In genomic region chr6:10736721-10737120, GRCh38 we compare ENCODE assay signal across 18 cellular contexts. TPM values are rescaled to one million over a fixed set of nuclear protein-coding genes. Genes with fewer than 3 reads are reported as not detected.
DNase-seq lines count a peak whose midpoint lies in the region; ATAC-seq, FAIRE-seq and TF ChIP-seq lines count a peak whose summit lies in the region.
"Had no signal": no experiment of that assay in that cellular context is flagged by ENCODE, and none has a peak within 500 bp of the region (broad histone marks: within the 10 kb centered on the region; RNA-seq: fewer than 3 reads in every experiment).

No MANE protein-coding gene starts in this region.

- H2AK9ac ChIP-seq in IMR-90 (replicated peaks; ENCODE audit: low read depth, low read length, poor library complexity) = no peak overlapping the region

- H2BK5ac ChIP-seq in IMR-90 (ENCODE audit: low read depth, low read length, poor library complexity, severe bottlenecking) = peak overlapping the region; percentile 72

- in situ Hi-C loops in IMR-90 (cut with MboI; ENCODE audit: low sequenced_read_pairs) = loop anchor here (25.0 kb wide), 1 partner anchor 1249 kb away; no protein-coding TSS in a partner anchor
- in situ Hi-C loops in Panc1 (cut with HindIII; ENCODE audit: low pct_unique_long_range_greater_than_20kb, low sequenced_read_pairs) = no loop called here

- TF ChIP-seq CTCF in IMR-90 (conservative IDR thresholded peaks at IDR 0.05; ENCODE audit: low read depth, low read length) (no peak), Panc1 (IDR thresholded peaks at IDR 0.05) (no peak)

- POLR2A ChIA-PET in IMR-90 (lab: Charles Lee; ENCODE audit: unreplicated experiment) (no interaction called here), Panc1 (lab: Charles Lee) (interaction anchor here (0.7 kb wide), 1 partner anchor 50 kb away, joined by 3 read pairs; no protein-coding TSS in a partner anchor)

- DNase-seq in NCI-H524 (lab: John Stamatoyannopoulos, UW) = peak; percentile 13 to 30
- no peak for DNase-seq in NCI-H524 treated with DMSO at 0.1 percent for 48 hours (lab: John Stamatoyannopoulos, UW)
- no peak for DNase-seq in IMR-90
- DNase-seq in Panc1 (ENCODE audit: low read depth, low spot score) = no peak
- DNase-seq in GF-D8 (lab: John Stamatoyannopoulos, UW) = no peak
- no peak for DNase-seq in activated naive CD4-positive, alpha-beta T cell (lab: John Stamatoyannopoulos, UW)
- DNase-seq in GM12892 (ENCODE audit: insufficient read length) = no peak
- DNase-seq: 8988T; CD4-positive, alpha-beta memory T cell; DMS53; DND-41; EL; H9 had no signal

- H3K9me3 ChIP-seq in IMR-90 (ENCODE audit: control insufficient read depth, insufficient read depth, low read length) = no peaks in the 10 kb centered on the region
- no peaks in the 10 kb centered on the region for H3K9me3 ChIP-seq in Panc1 (ENCODE audit: control insufficient read depth, insufficient read depth, low read depth, low read length)
- H3K9me3 ChIP-seq: BLaER1 had no signal

- no peak overlapping the region for H3K27ac ChIP-seq in IMR-90 (ENCODE audit: insufficient read depth, low read length)
- peak overlapping the region; percentile 98 for H3K27ac ChIP-seq in Panc1 (ENCODE audit: low read length)
- H3K27ac ChIP-seq: BLaER1 had no signal

- no peak for FAIRE-seq in GM12892 (lab: Jason Lieb, UNC)
- FAIRE-seq: G401.6, GM19239, H1, HTR-8/SVneo had no signal

- intact Hi-C loops in IMR-90 (cut with micrococcal nuclease) (loop anchor here (5.0 kb wide), 1 partner anchor 1609 kb away; no protein-coding TSS in a partner anchor), Panc1 (cut with micrococcal nuclease; ENCODE audit: unreplicated experiment) (no loop called here)

- no peak overlapping the region for H2BK15ac ChIP-seq in IMR-90 (ENCODE audit: low read depth, low read length)

- no peak overlapping the region for H4K91ac ChIP-seq in IMR-90 (ENCODE audit: insufficient read depth, low read depth, low read length)

- no peak for TF ChIP-seq RAD21 in IMR-90 (IDR thresholded peaks at IDR 0.05; ENCODE audit: low read length)

- H3K4me3 ChIP-seq in IMR-90 (ENCODE audit: insufficient read depth, low read depth, low read length) = no peak overlapping the region
- H3K4me3 ChIP-seq in Panc1 (ENCODE audit: low read depth in 2 of 2, low read length in 2 of 2) = no peak overlapping the region
- H3K4me3 ChIP-seq: BLaER1 had no signal

- no peaks in the 10 kb centered on the region for H4K20me1 ChIP-seq in IMR-90 (ENCODE audit: insufficient read depth, low read length)
- H4K20me1 ChIP-seq: BLaER1 had no signal

- dilution Hi-C loops in IMR-90 (cut with HindIII; ENCODE audit: low sequenced_read_pairs, unreplicated experiment) = no loop called here

- H3K56ac ChIP-seq in IMR-90 (ENCODE audit: extremely low read depth, insufficient read depth, low read length) = no peak overlapping the region

- TF ChIP-seq POLR2A in IMR-90 (IDR thresholded peaks at IDR 0.05; ENCODE audit: low read depth, low read length) (no peak), GM12892 (IDR thresholded peaks at IDR 0.05; ENCODE audit: low read depth, low read length) (no peak)

- H4K5ac ChIP-seq in IMR-90 (ENCODE audit: low read depth, low read length) = no peak overlapping the region

- H3K79me1 ChIP-seq in IMR-90 (ENCODE audit: low read depth in 1 of 2, low read length in 2 of 2) = peaks cover 11 to 25% of the 10 kb centered on the region in 2 experiments

- peaks cover 3% of the 10 kb centered on the region; the same call in 1 of the 2 replicates for H3K4me1 ChIP-seq in IMR-90 (ENCODE audit: control insufficient read depth, insufficient read depth, low read length)
- peaks cover 34% of the 10 kb centered on the region for H3K4me1 ChIP-seq in Panc1 (ENCODE audit: control insufficient read depth, insufficient read depth, low read length)
- H3K4me1 ChIP-seq: BLaER1 had no signal

- CTCF ChIA-PET in IMR-90 (lab: Yijun Ruan, JAX) (interaction anchor here (1.0 kb wide), 1 partner anchor 9 kb away, joined by 4 read pairs; no protein-coding TSS in a partner anchor), Panc1 (lab: Charles Lee) (no interaction called here)

- no peak overlapping the region for H3K14ac ChIP-seq in IMR-90 (replicated peaks; ENCODE audit: low read depth, low read length)

- H2AFZ ChIP-seq in IMR-90 (replicated peaks; ENCODE audit: low read length, poor library complexity) = no peak overlapping the region

- no peak overlapping the region for H4K8ac ChIP-seq in IMR-90 (ENCODE audit: low read depth in 2 of 2, low read length in 2 of 2)

- no peak overlapping the region; the same call in 1 of the 2 replicates for H3K18ac ChIP-seq in IMR-90 (ENCODE audit: low read depth, low read length)

- H3K27me3 ChIP-seq in IMR-90 (ENCODE audit: control insufficient read depth, insufficient read depth, low read length) = no peaks in the 10 kb centered on the region
- no peaks in the 10 kb centered on the region for H3K27me3 ChIP-seq in Panc1 (ENCODE audit: control insufficient read depth, insufficient read depth, low read length)
- H3K27me3 ChIP-seq: BLaER1 had no signal

- WGBS in IMR-90 (ENCODE audit: extremely low coverage in 2 of 2, insufficient read length in 1 of 2), 2 experiments = no CpG with 5 or more reads among the region's 2 CpGs

- no peak overlapping the region for H3K9ac ChIP-seq in IMR-90 (ENCODE audit: low read depth, low read length)
- H3K9ac ChIP-seq: BLaER1 had no signal

- H3K36me3 ChIP-seq in IMR-90 (ENCODE audit: control insufficient read depth, insufficient read depth, low read length) = peaks cover 16% of the 10 kb centered on the region
- H3K36me3 ChIP-seq in Panc1 (ENCODE audit: control insufficient read depth, insufficient read depth, low read length) = no peaks in the 10 kb centered on the region

- no peak overlapping the region for H2BK120ac ChIP-seq in IMR-90 (ENCODE audit: low read depth, low read length)

- H3K9me1 ChIP-seq in IMR-90 (ENCODE audit: insufficient read depth, low read length) = no peaks in the 10 kb centered on the region; the same call in 1 of the 2 replicates

- no peak overlapping the region for H2BK20ac ChIP-seq in IMR-90 (ENCODE audit: low read depth, low read length)

- H3K4me2 ChIP-seq in IMR-90 (ENCODE audit: low read depth, low read length) = no peak overlapping the region
- H3K4me2 ChIP-seq: BLaER1 had no signal

- H3K4ac ChIP-seq in IMR-90 (ENCODE audit: low read depth, low read length) = no peak overlapping the region

- BruUV-seq in IMR-90 (replicated peaks; lab: Mats Ljungman, UMichigan) (no TSS peak), Panc1 (replicated peaks; lab: Mats Ljungman, UMichigan) (no TSS peak)

- no peak overlapping the region for H2AK5ac ChIP-seq in IMR-90 (ENCODE audit: low read depth, low read length)

- ATAC-seq in IMR-90 (ENCODE audit: low read depth) = no peak
- no peak for ATAC-seq in Panc1

- H3K23ac ChIP-seq in IMR-90 (ENCODE audit: low read depth, low read length) = no peak overlapping the region

TF ChIP-seq in IMR-90, 13 proteins besides CTCF, POLR2A, EP300 and RAD21:
- TF ChIP-seq CEBPB (IDR thresholded peaks at IDR 0.05; ENCODE audit: low read depth, low read length) = no peak
- TF ChIP-seq NFE2L2 (IDR thresholded peaks at IDR 0.05; ENCODE audit: low read depth, low read length) = no peak

RNA-seq across cellular contexts. Expression of gene TMEM14B, which starts 10.9 kb away (rescaled TPM):
- total RNA-seq in IMR-90 (2012; rRNA removed) (66.5 and 158 TPM in 2 replicates), Panc1 (2021; ENCODE audit: unreplicated experiment) (180 TPM)
- 80.5 and 81.4 TPM in 2 replicates for polyA plus RNA-seq in IMR-90 (2012; rRNA removed)
- polyA plus RNA-seq in IMR-90 (2012; cell fraction: cytosol; rRNA removed) = 55.5 and 59.7 TPM in 2 replicates
- 15.6 and 52.6 TPM in 2 replicates for polyA plus RNA-seq in IMR-90 (2012; cell fraction: nucleus; rRNA removed; ENCODE audit: low replicate concordance)
- polyA plus RNA-seq in Panc1 (2012; ENCODE audit: insufficient read length) = 103 TPM
- 150 TPM for polyA plus RNA-seq in GM12892 (2012; ENCODE audit: missing spikeins)

RNA-seq across cellular contexts. Expression of gene TMEM14C, which starts 13.9 kb away (rescaled TPM):
- total RNA-seq in IMR-90 (2012; rRNA removed) (129 and 141 TPM in 2 replicates), Panc1 (2021; ENCODE audit: unreplicated experiment) (159 TPM)
- polyA plus RNA-seq in IMR-90 (2012; rRNA removed) = 170 and 175 TPM in 2 replicates
- polyA plus RNA-seq in IMR-90 (2012; cell fraction: cytosol; rRNA removed) = 101 and 219 TPM in 2 replicates
- polyA plus RNA-seq in IMR-90 (2012; cell fraction: nucleus; rRNA removed; ENCODE audit: low replicate concordance) = 81.3 and 113 TPM in 2 replicates
- 134 TPM for polyA plus RNA-seq in Panc1 (2012; ENCODE audit: insufficient read length)
- polyA plus RNA-seq in GM12892 (2012; ENCODE audit: missing spikeins) = 127 TPM

RNA-seq across cellular contexts. Expression of gene PAK1IP1, which starts 41.9 kb away (rescaled TPM):
- total RNA-seq in IMR-90 (2012; rRNA removed) (22.9 and 28.6 TPM in 2 replicates), Panc1 (2021; ENCODE audit: unreplicated experiment) (27.3 TPM)
- 16.7 and 16.9 TPM in 2 replicates for polyA plus RNA-seq in IMR-90 (2012; rRNA removed)
- polyA plus RNA-seq in IMR-90 (2012; cell fraction: cytosol; rRNA removed) = 3.9 and 5.4 TPM in 2 replicates
- 2.0 and 7.9 TPM in 2 replicates for polyA plus RNA-seq in IMR-90 (2012; cell fraction: nucleus; rRNA removed; ENCODE audit: low replicate concordance)
- 18.1 TPM for polyA plus RNA-seq in Panc1 (2012; ENCODE audit: insufficient read length)
- polyA plus RNA-seq in GM12892 (2012; ENCODE audit: missing spikeins) = 31.9 TPM

RNA-seq across cellular contexts. Expression of gene C6orf52, which starts 42.3 kb away (rescaled TPM):
- total RNA-seq in IMR-90 (2012; rRNA removed) (not detected in 2 replicates), Panc1 (2021; ENCODE audit: unreplicated experiment) (6.5 TPM)
- 0.31 TPM in 1 of 2 replicates, not detected in the other for polyA plus RNA-seq in IMR-90 (2012; rRNA removed)
- 0.47 TPM in 1 of 2 replicates, not detected in the other for polyA plus RNA-seq in IMR-90 (2012; cell fraction: cytosol; rRNA removed)
- 0.40 TPM in 1 of 2 replicates, not detected in the other for polyA plus RNA-seq in IMR-90 (2012; cell fraction: nucleus; rRNA removed; ENCODE audit: low replicate concordance)
- polyA plus RNA-seq in Panc1 (2012; ENCODE audit: insufficient read length) = 5.1 TPM
- polyA plus RNA-seq in GM12892 (2012; ENCODE audit: missing spikeins) = 1.6 TPM

Comparison
In these comparisons a context has a peak if more than half of its experiments do, and no peak if none do; other contexts are left out.
1. DNase-seq: peak in NCI-H524 (2 of 2); none in NCI-H524 treated with DMSO at 0.1 percent for 48 hours (single experiment), IMR-90 (single experiment), Panc1 (single experiment), GF-D8 (single experiment), activated naive CD4-positive, alpha-beta T cell (0 of 4) and GM12892 (single experiment).